Comparison of ENCODE assay signal across 21 cellular contexts in genomic region chr1:54619749-54620148, GRCh38. TPM values are rescaled to one million over a fixed set of nuclear protein-coding genes. Genes with fewer than 3 reads are reported as not detected.
"Had no signal": no experiment of that assay in that cellular context is flagged by ENCODE, and none has a peak within 500 bp of the region (broad histone marks: within the 10 kb centered on the region; RNA-seq: fewer than 3 reads in every experiment).

No MANE protein-coding gene starts in this region.

- FAIRE-seq: pancreas had no signal

- ATAC-seq: activated naive CD8-positive, alpha-beta T cell treated with anti-CD3 and anti-CD28 coated beads, Interleukin-2, amount 50 U/mL, for 24 hours; gastroesophageal sphincter; pancreas; stimulated activated naive CD8-positive, alpha-beta T cell treated with anti-CD3 and anti-CD28 coated beads, Interleukin-15, Interleukin-2, amounts not matched to agents 100 U/mL and 50 U/mL, for 24 hours had no signal

- DNase-seq: activated CD4-positive, alpha-beta T cell treated with anti-CD3 and anti-CD28 coated beads, Interleukin-2, amount 50 U/mL, for 4 hours; activated CD4-positive, CD25-positive, alpha-beta regulatory T cell treated with anti-CD3 and anti-CD28 coated beads, Interleukin-2, amount 50 U/mL, for 72 hours; activated naive CD4-positive, alpha-beta T cell treated with anti-CD3 and anti-CD28 coated beads for 36 hours; activated naive CD8-positive, alpha-beta T cell treated with anti-CD3 and anti-CD28 coated beads, Interleukin-2, amount 50 U/mL, for 24 hours; cerebellar nuclear complex; hippocampal formation; kidney glomerular epithelial cell; stimulated activated CD4-positive, alpha-beta T cell treated with anti-CD3 and anti-CD28 coated beads, Interleukin-15, amount 100 ng/mL, for 24 hours; stimulated activated CD4-positive, alpha-beta T cell treated with anti-CD3 and anti-CD28 coated beads, Interleukin-4, amount 100 ng/mL, for 1 hour; stimulated activated naive CD8-positive, alpha-beta T cell treated with anti-CD3 and anti-CD28 coated beads, Interleukin-15, Interleukin-2, amounts not matched to agents 100 U/mL and 50 U/mL, for 24 hours; SW 1271; trophoblast cell had no signal

- H3K4me3 Mint-ChIP-seq: activated naive CD4-positive, alpha-beta T cell treated with anti-CD3 and anti-CD28 coated beads for 36 hours; activated naive CD8-positive, alpha-beta T cell treated with anti-CD3 and anti-CD28 coated beads, Interleukin-2, amount 50 U/mL, for 24 hours had no signal

- H3K9me3 ChIP-seq: gastroesophageal sphincter, pancreas, suprapubic skin had no signal

- H3K36me3 ChIP-seq: gastroesophageal sphincter, pancreas, suprapubic skin had no signal

- H3K27me3 Mint-ChIP-seq: activated naive CD8-positive, alpha-beta T cell treated with anti-CD3 and anti-CD28 coated beads, Interleukin-2, amount 50 U/mL, for 24 hours had no signal

- H3K4me3 ChIP-seq: gastroesophageal sphincter, pancreas, suprapubic skin had no signal

- H3K27ac ChIP-seq: gastroesophageal sphincter, pancreas, suprapubic skin had no signal

- H3K4me1 ChIP-seq: pancreas had no signal

- H3K9me3 Mint-ChIP-seq: activated naive CD4-positive, alpha-beta T cell treated with anti-CD3 and anti-CD28 coated beads for 36 hours; activated naive CD8-positive, alpha-beta T cell treated with anti-CD3 and anti-CD28 coated beads, Interleukin-2, amount 50 U/mL, for 24 hours; activated T-helper 2 cell treated with anti-CD3 and anti-CD28 coated beads, Interferon-gamma antibody, Interleukin-2, Interleukin-4, amounts not matched to agents 10 μg/mL and 5 μg/mL and 100 μg/mL, durations not matched to agents 14 hours and 24 hours and 36 hours had no signal

- H3K27ac Mint-ChIP-seq: activated naive CD4-positive, alpha-beta T cell treated with anti-CD3 and anti-CD28 coated beads for 36 hours; activated naive CD8-positive, alpha-beta T cell treated with anti-CD3 and anti-CD28 coated beads, Interleukin-2, amount 50 U/mL, for 24 hours; activated T-helper 2 cell treated with anti-CD3 and anti-CD28 coated beads, Interferon-gamma antibody, Interleukin-2, Interleukin-4, amounts not matched to agents 10 μg/mL and 5 μg/mL and 100 μg/mL, durations not matched to agents 14 hours and 24 hours and 36 hours had no signal

- H3K4me1 Mint-ChIP-seq: activated naive CD8-positive, alpha-beta T cell treated with anti-CD3 and anti-CD28 coated beads, Interleukin-2, amount 50 U/mL, for 24 hours had no signal

- H3K27me3 ChIP-seq: gastroesophageal sphincter, pancreas, suprapubic skin had no signal

RNA-seq across cellular contexts. Expression of gene FAM151A, which starts 3.6 kb away (rescaled TPM):
- total RNA-seq: activated naive CD4-positive, alpha-beta T cell treated with anti-CD3 and anti-CD28 coated beads for 36 hours; activated T-helper 2 cell treated with anti-CD3 and anti-CD28 coated beads, Interferon-gamma antibody, Interleukin-2, Interleukin-4, amounts not matched to agents 10 μg/mL and 5 μg/mL and 100 μg/mL, durations not matched to agents 14 hours and 24 hours and 36 hours; aorta; dermis microvascular lymphatic vessel endothelial cell; epithelial cell of proximal tubule; gastroesophageal sphincter; lower leg skin had no signal
- polyA plus RNA-seq: neural cell had no signal

RNA-seq across cellular contexts. Expression of gene MROH7, which starts 21.8 kb away (rescaled TPM):
- total RNA-seq: epithelial cell of proximal tubule had no signal
- polyA plus RNA-seq: neural cell had no signal
